ENCODE assay signal across 18 cellular contexts in the genomic region with DNA sequence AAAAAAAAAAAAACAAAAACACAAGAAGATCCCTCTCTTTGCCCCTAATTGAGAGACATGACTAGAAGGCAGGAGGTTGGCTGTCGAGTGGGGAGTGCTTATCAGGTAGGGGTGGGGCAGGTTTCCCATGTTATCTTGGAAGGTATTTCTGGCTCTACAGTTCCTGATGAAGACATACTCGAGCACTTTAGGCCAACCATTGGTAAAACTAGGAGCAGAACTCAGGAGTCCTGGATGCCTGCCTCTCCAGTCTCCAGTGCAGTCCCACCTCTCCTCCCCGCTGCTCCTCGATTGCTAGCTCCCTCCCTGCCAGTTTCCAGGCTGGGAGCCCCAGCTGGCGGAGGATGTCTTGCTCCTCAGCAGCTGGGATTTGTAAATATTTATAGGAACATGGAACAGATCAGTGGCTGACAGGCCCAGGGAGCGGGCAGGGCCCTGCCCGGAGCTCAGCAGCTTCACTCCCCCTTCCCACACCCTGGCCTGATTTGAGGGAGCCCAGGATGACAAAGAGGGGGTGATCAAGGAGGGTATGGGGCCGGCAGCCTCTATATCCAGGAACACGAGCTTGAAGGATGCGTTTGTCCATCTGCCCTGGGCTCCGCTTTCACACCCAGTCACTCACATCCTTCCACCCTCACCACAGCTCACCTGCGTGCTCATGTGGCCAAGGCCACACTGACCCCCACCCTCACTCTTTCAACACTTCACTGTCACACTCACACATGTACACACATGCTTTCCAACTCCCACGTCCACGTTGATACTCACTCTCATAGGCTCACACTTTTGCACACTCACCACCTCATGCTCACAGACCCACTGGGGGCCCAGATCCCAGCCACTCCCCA. TPM values are rescaled to one million over a fixed set of nuclear protein-coding genes. Genes with fewer than 3 reads are reported as not detected.
DNase-seq lines count a peak whose midpoint lies in the region; ATAC-seq, FAIRE-seq and TF ChIP-seq lines count a peak whose summit lies in the region.
"Had no signal": no experiment of that assay in that cellular context is flagged by ENCODE, and none has a peak within 500 bp of the region (broad histone marks: within the 10 kb centered on the region; RNA-seq: fewer than 3 reads in every experiment).

No MANE protein-coding gene starts in this region.

- H3K9me3 Mint-ChIP-seq in type B pancreatic cell, result no peaks in the 10 kb centered on the region
- H3K9me3 Mint-ChIP-seq: activated T-cell treated with anti-CD3 and anti-CD28 coated beads, Interleukin-2, amount 50 U/mL, for 4 hours; GM23338; nephron progenitor cell had no signal

- TF ChIP-seq CTCF in bronchial epithelial cell (IDR thresholded peaks at IDR 0.05; ENCODE audit: insufficient read depth, low read length, severe bottlenecking), result no peak
- TF ChIP-seq CTCF in type B pancreatic cell (conservative IDR thresholded peaks at IDR 0.05), result no peak

- H3K36me3 ChIP-seq in bronchial epithelial cell (ENCODE audit: control insufficient read depth, insufficient read depth, low read length), result no peaks in the 10 kb centered on the region
- H3K36me3 ChIP-seq: ascending aorta had no signal

- H3K27ac Mint-ChIP-seq in type B pancreatic cell, result no peak overlapping the region
- H3K27ac Mint-ChIP-seq: GM23338, nephron progenitor cell had no signal

- no peak overlapping the region for H3K4me3 ChIP-seq in bronchial epithelial cell (ENCODE audit: low read depth, low read length)
- H3K4me3 ChIP-seq: ascending aorta, GM23338 had no signal

- peak; percentile 94 for FAIRE-seq in bronchial epithelial cell (lab: Jason Lieb, UNC)
- FAIRE-seq: endothelial cell of umbilical vein, GM12892 had no signal

- H3K36me3 Mint-ChIP-seq in type B pancreatic cell, result no peaks in the 10 kb centered on the region

- H3K4me3 Mint-ChIP-seq in type B pancreatic cell, result peak overlapping the region; percentile 34
- H3K4me3 Mint-ChIP-seq: activated T-cell treated with anti-CD3 and anti-CD28 coated beads, Interleukin-2, amount 50 U/mL, for 4 hours; GM23338; nephron progenitor cell had no signal

- H3K27me3 ChIP-seq in bronchial epithelial cell (ENCODE audit: control insufficient read depth, insufficient read depth, low read length), result peaks cover 2% of the 10 kb centered on the region
- H3K27me3 ChIP-seq: ascending aorta had no signal

- ATAC-seq in HG02678 (IDR thresholded peaks at IDR 0.05; ENCODE audit: unreplicated experiment), result no peak
- ATAC-seq: activated CD4-positive, CD25-positive, alpha-beta regulatory T cell treated with anti-CD3 and anti-CD28 coated beads, Interleukin-2, amount 50 U/mL, for 24 hours; activated T-cell treated with anti-CD3 and anti-CD28 coated beads, Interleukin-2, amount 50 U/mL, for 4 hours; GM23338 had no signal

- H3K4me1 Mint-ChIP-seq in type B pancreatic cell (ENCODE audit: unreplicated experiment), result peaks cover 22% of the 10 kb centered on the region

- DNase-seq in NCI-H748 (lab: John Stamatoyannopoulos, UW; ENCODE audit: unreplicated experiment) (peak; percentile 10), NCI-H748 treated with DMSO at 0.1 percent for 48 hours (lab: John Stamatoyannopoulos, UW) (no peak), bronchial epithelial cell (ENCODE audit: low read depth) (peak; percentile 26), left kidney (ENCODE audit: low read depth, low spot score) (peak; percentile 75), type B pancreatic cell (ENCODE audit: extremely low spot score, unreplicated experiment) (no peak), iPS-NIHi7 (ENCODE audit: extremely low spot score) (no peak)
- DNase-seq in central memory CD4-positive, alpha-beta T cell, result no peak
- DNase-seq: activated T-cell treated with anti-CD3 and anti-CD28 coated beads, Interleukin-2, amount 50 U/mL, for 4 hours; DMS79; MM.1S; nephron progenitor cell; SW 1271 had no signal

- H3K27me3 Mint-ChIP-seq in type B pancreatic cell, result peaks cover 57% of the 10 kb centered on the region

RNA-seq across cellular contexts. Expression of a gene that starts 11.5 kb away (rescaled TPM):
- total RNA-seq in bronchial epithelial cell (not detected in 2 replicates), type B pancreatic cell (ENCODE audit: low replicate concordance) (15.6 and 76.5 TPM in 2 replicates)
- total RNA-seq: activated T-cell treated with anti-CD3 and anti-CD28 coated beads, Interleukin-2, amount 50 U/mL, for 4 hours; ascending aorta had no signal

RNA-seq across cellular contexts. Expression of a gene that starts 32.1 kb away (rescaled TPM):
- total RNA-seq in bronchial epithelial cell, result 0.13 TPM in 1 of 2 replicates, not detected in the other
- total RNA-seq in type B pancreatic cell (ENCODE audit: low replicate concordance), result 14.8 and 49.3 TPM in 2 replicates
- total RNA-seq: ascending aorta had no signal

Comparison
In these comparisons a context has a peak if more than half of its experiments do, and no peak if none do; other contexts are left out.
1. DNase-seq: peak in NCI-H748 (single experiment), bronchial epithelial cell (single experiment) and left kidney (single experiment); none in NCI-H748 treated with DMSO at 0.1 percent for 48 hours (single experiment), type B pancreatic cell (single experiment), central memory CD4-positive, alpha-beta T cell (single experiment) and iPS-NIHi7 (single experiment).
2. RNA of a gene that starts 11.5 kb away (total RNA-seq): 15.6 to 76.5 TPM in type B pancreatic cell; not detected in bronchial epithelial cell; every median in the first group is over 10 times any median in the second.
3. RNA of a gene that starts 32.1 kb away (total RNA-seq): 14.8 to 49.3 TPM in type B pancreatic cell; 0.13 TPM in bronchial epithelial cell; every median in the first group is over 10 times any median in the second.